In genomic region chr9:136694163-136694864, GRCh38 we compare ENCODE assay signal across 9 cellular contexts. TPM values are rescaled to one million over a fixed set of nuclear protein-coding genes. Genes with fewer than 3 reads are reported as not detected.
DNase-seq lines count a peak whose midpoint lies in the region; ATAC-seq and TF ChIP-seq lines count a peak whose summit lies in the region.
"Had no signal": no experiment of that assay in that cellular context is flagged by ENCODE, and none has a peak within 500 bp of the region (broad histone marks: within the 10 kb centered on the region; RNA-seq: fewer than 3 reads in every experiment).

No MANE protein-coding gene starts in this region.

- POLR2A ChIA-PET in activated CD8-positive, alpha-beta T cell treated with anti-CD3 and anti-CD28 coated beads, Interleukin-2, amount 10 ng/mL, durations not matched to agents 7 days and 5 days (lab: Charles Lee): no interaction called here

- no peak for TF ChIP-seq POLR2A in gastrocnemius medialis (IDR thresholded peaks at IDR 0.05)

- no peaks in the 10 kb centered on the region for H3K36me3 ChIP-seq in HUES48 (ENCODE audit: control insufficient read depth, insufficient read depth, low read length)
- no peaks in the 10 kb centered on the region for H3K36me3 ChIP-seq in cardiac muscle cell
- no peaks in the 10 kb centered on the region for H3K36me3 ChIP-seq in gastrocnemius medialis

- H3K4me1 ChIP-seq in HUES48 (ENCODE audit: control insufficient read depth, insufficient read depth, low read length) (peaks cover 4% of the 10 kb centered on the region; the same call in 1 of the 2 replicates), cardiac muscle cell (ENCODE audit: low read depth) (no peaks in the 10 kb centered on the region), gastrocnemius medialis (peaks cover 21 to 22% of the 10 kb centered on the region in 2 donors)

- peaks cover 14% of the 10 kb centered on the region for H3K27me3 Mint-ChIP-seq in activated CD8-positive, alpha-beta T cell treated with anti-CD3 and anti-CD28 coated beads, Interleukin-2, amount 10 ng/mL, durations not matched to agents 7 days and 5 days (ENCODE audit: low read depth)

- H3K27me3 ChIP-seq in HUES48 (ENCODE audit: control insufficient read depth, insufficient read depth, low read length): no peaks in the 10 kb centered on the region
- no peaks in the 10 kb centered on the region for H3K27me3 ChIP-seq in cardiac muscle cell
- H3K27me3 ChIP-seq in gastrocnemius medialis: peaks cover 0 to 12% (median 5%) of the 10 kb centered on the region in 3 donors

- CTCF ChIA-PET in activated CD8-positive, alpha-beta T cell treated with anti-CD3 and anti-CD28 coated beads, Interleukin-2, amount 10 ng/mL, durations not matched to agents 7 days and 5 days (lab: Charles Lee): interaction anchor here (1.3 to 2.0 kb wide), 2 partner anchors 23 to 32 kb away, joined by 3 to 6 read pairs; no protein-coding TSS in a partner anchor

- H3K9me3 Mint-ChIP-seq in activated CD8-positive, alpha-beta T cell treated with anti-CD3 and anti-CD28 coated beads, Interleukin-2, amount 10 ng/mL, durations not matched to agents 7 days and 5 days (ENCODE audit: insufficient read depth): no peaks in the 10 kb centered on the region

- H3K9ac ChIP-seq in HUES48 (ENCODE audit: low read depth, low read length): no peak overlapping the region

- TF ChIP-seq CTCF in cardiac muscle cell (IDR thresholded peaks at IDR 0.05; ENCODE audit: low read depth, low read length): peak; percentile 75
- peak; percentile 78 to 93 (median 89) for TF ChIP-seq CTCF in gastrocnemius medialis (IDR thresholded peaks at IDR 0.05 in 4 of 5, conservative IDR thresholded peaks at IDR 0.05 in 1 of 5)

- peak; percentile 49 for ATAC-seq in activated CD8-positive, alpha-beta T cell treated with anti-CD3 and anti-CD28 coated beads, Interleukin-2, amount 10 ng/mL, durations not matched to agents 7 days and 5 days
- ATAC-seq in gastrocnemius medialis (peak; percentile 45 to 51), HG03196 (IDR thresholded peaks at IDR 0.05; ENCODE audit: unreplicated experiment) (no peak)

- intact Hi-C loops in gastrocnemius medialis (cut with DNase I; ENCODE audit: low total_unique reads): loop anchor here (5.0 kb wide), 1 partner anchor 52 kb away; no protein-coding TSS in a partner anchor

- no peak overlapping the region for H3K4me3 Mint-ChIP-seq in activated CD8-positive, alpha-beta T cell treated with anti-CD3 and anti-CD28 coated beads, Interleukin-2, amount 10 ng/mL, durations not matched to agents 7 days and 5 days

- no peaks in the 10 kb centered on the region for H3K36me3 Mint-ChIP-seq in activated CD8-positive, alpha-beta T cell treated with anti-CD3 and anti-CD28 coated beads, Interleukin-2, amount 10 ng/mL, durations not matched to agents 7 days and 5 days (ENCODE audit: low read depth)

- no peak overlapping the region for H3K4me3 ChIP-seq in HUES48 (ENCODE audit: low read depth, low read length)
- H3K4me3 ChIP-seq in cardiac muscle cell: no peak overlapping the region
- no peak overlapping the region for H3K4me3 ChIP-seq in gastrocnemius medialis

- H3K9me3 ChIP-seq in HUES48 (ENCODE audit: control insufficient read depth, insufficient read depth, low read length): no peaks in the 10 kb centered on the region
- no peaks in the 10 kb centered on the region for H3K9me3 ChIP-seq in cardiac muscle cell (ENCODE audit: low read depth)
- no peaks in the 10 kb centered on the region for H3K9me3 ChIP-seq in gastrocnemius medialis

- in situ Hi-C loops in gastrocnemius medialis (cut with MboI; ENCODE audit: low sequenced_read_pairs in 4 of 4): no loop called here

- peak overlapping the region; percentile 5 for H3K27ac ChIP-seq in HUES48 (ENCODE audit: low read depth, low read length)
- H3K27ac ChIP-seq in cardiac muscle cell: no peak overlapping the region
- H3K27ac ChIP-seq in gastrocnemius medialis: peak overlapping the region in 3 of 4 donors; percentile 20 to 42 (median 37)

- H3K4me1 Mint-ChIP-seq in activated CD8-positive, alpha-beta T cell treated with anti-CD3 and anti-CD28 coated beads, Interleukin-2, amount 10 ng/mL, durations not matched to agents 7 days and 5 days (ENCODE audit: low read depth): peaks cover 19% of the 10 kb centered on the region

- DNase-seq in Daoy (ENCODE audit: low read depth) (peak; percentile 74), cardiac muscle cell (ENCODE audit: low read depth in 1 of 2, low spot score in 1 of 2) (peak; percentile 50 to 72), gastrocnemius medialis (peak; percentile 46 to 66), NCI-H1048 (lab: John Stamatoyannopoulos, UW) (no peak)
- DNase-seq in activated CD8-positive, alpha-beta T cell treated with anti-CD3 and anti-CD28 coated beads, Interleukin-2, amount 10 ng/mL, durations not matched to agents 7 days and 5 days: peak; percentile 51

- no peak overlapping the region for H3K27ac Mint-ChIP-seq in activated CD8-positive, alpha-beta T cell treated with anti-CD3 and anti-CD28 coated beads, Interleukin-2, amount 10 ng/mL, durations not matched to agents 7 days and 5 days

RNA-seq across cellular contexts. Expression of gene AGPAT2, which starts 7.1 kb away (rescaled TPM):
- total RNA-seq in Daoy (2014; rRNA removed; shearing (Covaris generic)): 46.5 and 51.3 TPM in 2 replicates
- total RNA-seq in activated CD8-positive, alpha-beta T cell treated with anti-CD3 and anti-CD28 coated beads, Interleukin-2, amount 10 ng/mL, durations not matched to agents 7 days and 5 days: 10 to 100 TPM; 32.7 to 33.7 TPM
- total RNA-seq in cardiac muscle cell (59.0 and 72.5 TPM in 2 replicates), gastrocnemius medialis (10 to 100 TPM; 19.0 to 77.4 (median 36.0) TPM)
- 103 and 104 TPM in 2 replicates for polyA plus RNA-seq in cardiac muscle cell

RNA-seq across cellular contexts. Expression of gene DIPK1B, which starts 18.1 kb away (rescaled TPM):
- total RNA-seq in Daoy (2014; rRNA removed; shearing (Covaris generic)): 6.6 and 6.8 TPM in 2 replicates
- under 1 TPM in 1 of 2 experiments, not detected in 1; 0.16 TPM for total RNA-seq in activated CD8-positive, alpha-beta T cell treated with anti-CD3 and anti-CD28 coated beads, Interleukin-2, amount 10 ng/mL, durations not matched to agents 7 days and 5 days
- 163 and 188 TPM in 2 replicates for total RNA-seq in cardiac muscle cell
- 162 and 190 TPM in 2 replicates for polyA plus RNA-seq in cardiac muscle cell
- total RNA-seq in gastrocnemius medialis: 1 to 10 TPM; 1.8 to 4.6 (median 3.8) TPM

RNA-seq across cellular contexts. Expression of gene EGFL7, which starts 31.6 kb away (rescaled TPM):
- 53.7 and 56.2 TPM in 2 replicates for total RNA-seq in Daoy (2014; rRNA removed; shearing (Covaris generic))
- total RNA-seq in activated CD8-positive, alpha-beta T cell treated with anti-CD3 and anti-CD28 coated beads, Interleukin-2, amount 10 ng/mL, durations not matched to agents 7 days and 5 days: 1 to 10 TPM; 1.9 TPM
- total RNA-seq in cardiac muscle cell (64.1 and 82.9 TPM in 2 replicates), gastrocnemius medialis (10 to 100 TPM; 37.4 to 74.7 (median 49.0) TPM)
- 50.9 and 90.0 TPM in 2 replicates for polyA plus RNA-seq in cardiac muscle cell

RNA-seq across cellular contexts. Expression of gene LCN10, which starts 48.4 kb away (rescaled TPM):
- total RNA-seq in Daoy (2014; rRNA removed; shearing (Covaris generic)): not detected in 2 replicates
- 1 to 10 TPM; 1.8 to 2.4 TPM for total RNA-seq in activated CD8-positive, alpha-beta T cell treated with anti-CD3 and anti-CD28 coated beads, Interleukin-2, amount 10 ng/mL, durations not matched to agents 7 days and 5 days
- 0.63 TPM in 1 of 2 replicates, not detected in the other for total RNA-seq in cardiac muscle cell
- polyA plus RNA-seq in cardiac muscle cell: 0.25 and 0.71 TPM in 2 replicates
- 1 to 10 TPM in 3 of 4 donors, under 1 TPM in 1; 0.61 to 4.7 (median 1.6) TPM for total RNA-seq in gastrocnemius medialis

RNA-seq across cellular contexts. Expression of gene LCN6, which starts 54.0 kb away (rescaled TPM):
- not detected in 2 replicates for total RNA-seq in Daoy (2014; rRNA removed; shearing (Covaris generic))
- not detected for total RNA-seq in activated CD8-positive, alpha-beta T cell treated with anti-CD3 and anti-CD28 coated beads, Interleukin-2, amount 10 ng/mL, durations not matched to agents 7 days and 5 days
- total RNA-seq in cardiac muscle cell (not detected in 2 replicates), gastrocnemius medialis (10 to 100 TPM in 1 of 4 donors, 1 to 10 TPM in 3; 2.1 to 11.7 (median 3.7) TPM)
- not detected in 2 replicates for polyA plus RNA-seq in cardiac muscle cell
- total RNA-seq: skeletal muscle tissue; T-helper 2 cell treated with Interferon-gamma antibody and Interleukin-4, amounts not matched to agents 100 ng/mL and 5 ng/mL, for 36 hours had no signal

Comparison
In these comparisons a context has a peak if more than half of its experiments do, and no peak if none do; other contexts are left out.
1. RNA of gene DIPK1B, which starts 18.1 kb away (total RNA-seq): 163 to 188 TPM in cardiac muscle cell; 6.6 to 6.8 TPM in Daoy, 1.8 to 4.6 TPM in gastrocnemius medialis and 0.16 TPM in activated CD8-positive, alpha-beta T cell treated with anti-CD3 and anti-CD28 coated beads, Interleukin-2, amount 10 ng/mL, durations not matched to agents 7 days and 5 days; every median in the first group is over 10 times any median in the second.
2. RNA of gene EGFL7, which starts 31.6 kb away (total RNA-seq): 64.1 to 82.9 TPM in cardiac muscle cell, 53.7 to 56.2 TPM in Daoy and 37.4 to 74.7 TPM in gastrocnemius medialis; 1.9 TPM in activated CD8-positive, alpha-beta T cell treated with anti-CD3 and anti-CD28 coated beads, Interleukin-2, amount 10 ng/mL, durations not matched to agents 7 days and 5 days; every median in the first group is over 10 times any median in the second.